In the genomic region with DNA sequence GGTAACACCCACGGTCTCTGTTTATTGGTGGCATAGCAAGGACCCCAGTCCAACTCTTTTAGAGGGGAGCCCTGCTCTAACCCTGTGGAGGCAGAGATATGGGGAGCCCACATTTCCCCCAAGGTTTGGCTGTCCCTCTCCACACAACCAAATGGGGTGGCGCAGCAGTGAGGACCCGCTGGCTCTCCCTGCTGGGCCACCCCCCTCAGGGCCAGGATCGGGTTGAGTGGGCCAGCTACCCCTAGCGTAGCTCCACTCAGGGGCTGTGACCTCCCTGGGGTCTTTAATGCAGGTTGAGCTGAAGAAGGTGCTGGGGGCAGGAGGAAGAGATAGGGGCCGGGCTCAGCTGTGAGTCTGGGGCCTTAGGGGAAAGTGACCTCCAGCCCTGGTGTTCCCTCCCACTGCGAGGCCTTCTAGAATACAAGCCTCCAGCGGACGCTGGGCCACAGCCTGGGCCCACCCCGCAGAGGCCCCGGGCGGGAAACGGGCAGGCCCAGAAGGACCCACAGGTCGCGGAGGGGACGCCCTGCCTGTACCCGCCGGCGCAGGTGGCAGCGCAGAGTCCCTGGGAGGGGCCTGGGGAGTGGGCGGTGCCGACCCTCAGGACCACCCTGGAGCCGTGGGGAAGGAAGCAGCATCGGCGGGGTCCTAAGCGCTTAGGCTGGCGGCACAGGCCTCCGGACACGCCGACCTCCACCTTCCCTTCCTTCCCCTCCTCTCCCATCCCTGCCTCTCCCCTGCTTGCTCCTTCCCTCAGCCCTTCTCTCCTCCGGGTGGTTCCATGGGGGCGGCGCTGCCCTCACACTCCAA, we compare ENCODE assay signal across 1 cellular context.
TF ChIP-seq lines count a peak whose summit lies in the region.

No MANE protein-coding gene starts in this region.

TF ChIP-seq in SK-N-SH, 30 proteins besides CTCF, POLR2A, EP300 and RAD21 (continued from another document):
- TF ChIP-seq SIN3A (IDR thresholded peaks at IDR 0.05; ENCODE audit: borderline replicate concordance, low read depth, low read length) = no peak
- no peak for TF ChIP-seq RCOR1 (IDR thresholded peaks at IDR 0.05; ENCODE audit: low read length)
- TF ChIP-seq RFX5 (IDR thresholded peaks at IDR 0.05; ENCODE audit: low read length) = no peak
- no peak for TF ChIP-seq NFIC (IDR thresholded peaks at IDR 0.05; ENCODE audit: borderline replicate concordance)
- no peak for TF ChIP-seq EZH2phosphoT487 (IDR thresholded peaks at IDR 0.05; ENCODE audit: borderline replicate concordance, low read depth)
